ENCODE assay signal across 8 cellular contexts in the genomic region with DNA sequence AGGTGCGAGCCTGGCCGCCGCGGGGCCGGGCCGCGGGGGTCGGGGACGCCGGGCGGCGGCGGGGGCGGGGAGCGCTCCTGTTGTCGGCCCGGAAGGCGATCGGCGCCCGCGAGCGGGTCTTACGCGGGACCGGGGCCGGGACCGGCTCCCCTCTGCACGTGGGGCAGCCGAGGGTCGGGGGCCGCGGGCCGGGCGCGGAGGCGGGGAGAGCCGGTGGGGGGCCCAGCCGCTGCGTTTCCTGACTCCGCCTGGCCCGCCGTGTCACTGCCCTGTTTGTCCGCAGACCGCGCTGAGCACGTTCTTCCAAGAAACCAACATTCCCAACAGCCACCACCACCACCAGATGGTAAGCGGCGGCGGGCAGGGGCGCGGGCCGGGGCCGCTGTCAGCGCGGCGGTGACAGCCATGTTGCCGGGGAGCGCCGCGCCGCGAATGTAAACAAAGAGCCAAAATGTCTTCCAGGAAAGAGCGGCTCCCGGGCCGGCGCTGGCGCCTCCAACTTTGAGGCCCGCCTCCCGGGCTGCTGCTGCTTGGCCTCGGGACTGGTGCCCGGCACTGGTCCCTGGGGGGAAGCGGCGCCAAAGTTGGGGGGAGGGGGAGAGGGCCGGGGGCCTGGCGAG. TPM values are rescaled to one million over a fixed set of nuclear protein-coding genes. Genes with fewer than 3 reads are reported as not detected.
DNase-seq lines count a peak whose midpoint lies in the region; ATAC-seq lines count a peak whose summit lies in the region.

No MANE protein-coding gene starts in this region.

- no peaks in the 10 kb centered on the region for H3K27me3 Mint-ChIP-seq in stimulated activated naive B cell treated with anti-CD40 and anti-IgM and Interleukin-4, amounts not matched to agents 10 μg/mL and 1 μg/mL and 100 μg/mL, for 72 hours

- H3K4me1 Mint-ChIP-seq in stimulated activated naive B cell treated with anti-CD40 and anti-IgM and Interleukin-4, amounts not matched to agents 10 μg/mL and 1 μg/mL and 100 μg/mL, for 72 hours: peaks cover 47 to 78% of the 10 kb centered on the region in 2 donors

- ATAC-seq in HG03280 (IDR thresholded peaks at IDR 0.05; ENCODE audit: unreplicated experiment): peak; percentile 0
- no peak for ATAC-seq in stimulated activated naive B cell treated with anti-CD40 and anti-IgM and Interleukin-4, amounts not matched to agents 10 μg/mL and 1 μg/mL and 100 μg/mL, for 72 hours (replicated peaks)
- no peak for ATAC-seq in GM18511 (IDR thresholded peaks at IDR 0.05; ENCODE audit: unreplicated experiment)
- ATAC-seq in HG02642 (IDR thresholded peaks at IDR 0.05; ENCODE audit: poor library complexity, unreplicated experiment): no peak

- peaks cover 32 to 40% of the 10 kb centered on the region in 2 donors for H3K36me3 Mint-ChIP-seq in stimulated activated naive B cell treated with anti-CD40 and anti-IgM and Interleukin-4, amounts not matched to agents 10 μg/mL and 1 μg/mL and 100 μg/mL, for 72 hours

- no peaks in the 10 kb centered on the region for H3K9me3 Mint-ChIP-seq in stimulated activated naive B cell treated with anti-CD40 and anti-IgM and Interleukin-4, amounts not matched to agents 10 μg/mL and 1 μg/mL and 100 μg/mL, for 72 hours

- peak overlapping the region; percentile 92 to 94 for H3K4me3 Mint-ChIP-seq in stimulated activated naive B cell treated with anti-CD40 and anti-IgM and Interleukin-4, amounts not matched to agents 10 μg/mL and 1 μg/mL and 100 μg/mL, for 72 hours

- DNase-seq in CD1c-positive myeloid dendritic cell (ENCODE audit: extremely low spot score): peak; percentile 69
- DNase-seq in T1000 (lab: John Stamatoyannopoulos, UW): peak; percentile 22
- DNase-seq in cerebellum (ENCODE audit: low spot score): peak; percentile 48
- peak; percentile 80 for DNase-seq in left kidney (ENCODE audit: low read depth, low spot score)
- no peak for DNase-seq in stimulated activated naive B cell treated with anti-CD40 and anti-IgM and Interleukin-4, amounts not matched to agents 10 μg/mL and 1 μg/mL and 100 μg/mL, for 72 hours

- peak overlapping the region; percentile 99 for H3K27ac Mint-ChIP-seq in stimulated activated naive B cell treated with anti-CD40 and anti-IgM and Interleukin-4, amounts not matched to agents 10 μg/mL and 1 μg/mL and 100 μg/mL, for 72 hours

RNA-seq across cellular contexts. Expression of a gene that starts 0.6 kb away (rescaled TPM):
- 5.4 TPM for total RNA-seq in cerebellum

RNA-seq across cellular contexts. Expression of a gene that starts 25.4 kb away (rescaled TPM):
- total RNA-seq in cerebellum: 33.8 TPM

RNA-seq across cellular contexts. Expression of a gene that starts 42.3 kb away (rescaled TPM):
- 15.9 TPM for total RNA-seq in cerebellum
